8 cellular contexts compared by ENCODE assay signal in genomic region chr10:99845837-99846382, GRCh38.
A peak's percentile ranks its signal among the peaks of the same experiment; 100 is the strongest.
DNase-seq lines count a peak whose midpoint lies in the region; ATAC-seq, FAIRE-seq and TF ChIP-seq lines count a peak whose summit lies in the region.

No MANE protein-coding gene starts in this region.

- no peaks in the 10 kb centered on the region for H3K4me1 ChIP-seq in CD8-positive, alpha-beta T cell (ENCODE audit: insufficient read depth, low read length)
- peaks cover 0 to 2% (median 0%) of the 10 kb centered on the region in 3 donors for H3K4me1 ChIP-seq in pancreas
- H3K4me1 ChIP-seq in tibial nerve, result peaks cover 0 to 12% (median 2%) of the 10 kb centered on the region in 4 donors

- peak; percentile 84 for ATAC-seq in CD8-positive, alpha-beta T cell
- ATAC-seq in GM21360 (IDR thresholded peaks at IDR 0.05; ENCODE audit: unreplicated experiment), result peak; percentile 56
- ATAC-seq in pancreas, result peak; percentile 90 to 99 (median 97)

- CTCF ChIA-PET in CD8-positive, alpha-beta T cell (lab: Charles Lee), result interaction anchor here (0.6 to 9.0 kb wide), 53 partner anchors 8 to 673 kb away, joined by 3 to 256 read pairs (median 4); partner anchors contain the start of gene DNMBP
- CTCF ChIA-PET in activated naive CD4-positive, alpha-beta T cell treated with anti-CD3 and anti-CD28 coated beads, Interleukin-2, amount 10 ng/mL, durations not matched to agents 7 days and 5 days (lab: Charles Lee), result interaction anchor here (0.6 to 11.5 kb wide), 48 partner anchors 8 to 586 kb away, joined by 3 to 177 read pairs (median 4); partner anchors contain the start of genes COX15, CUTC and DNMBP

- H3K36me3 ChIP-seq in CD8-positive, alpha-beta T cell (ENCODE audit: insufficient read depth, low read length), result no peaks in the 10 kb centered on the region
- H3K36me3 ChIP-seq in pancreas (no peaks in the 10 kb centered on the region), tibial nerve (no peaks in the 10 kb centered on the region)

- H3K27ac ChIP-seq in CD8-positive, alpha-beta T cell (ENCODE audit: low read depth, low read length), result no peak overlapping the region
- H3K27ac ChIP-seq in pancreas, result no peak overlapping the region
- peak overlapping the region in 2 of 4 donors; percentile 37 to 63 for H3K27ac ChIP-seq in tibial nerve

- peak overlapping the region; percentile 30 for H3K4me3 Mint-ChIP-seq in CD8-positive, alpha-beta T cell
- no peak overlapping the region for H3K4me3 Mint-ChIP-seq in activated naive CD4-positive, alpha-beta T cell treated with anti-CD3 and anti-CD28 coated beads, Interleukin-2, amount 10 ng/mL, durations not matched to agents 7 days and 5 days

- peaks cover 2% of the 10 kb centered on the region for H3K36me3 Mint-ChIP-seq in CD8-positive, alpha-beta T cell
- H3K36me3 Mint-ChIP-seq in activated naive CD4-positive, alpha-beta T cell treated with anti-CD3 and anti-CD28 coated beads, Interleukin-2, amount 10 ng/mL, durations not matched to agents 7 days and 5 days, result no peaks in the 10 kb centered on the region

- no peaks in the 10 kb centered on the region for H3K27me3 ChIP-seq in CD8-positive, alpha-beta T cell (ENCODE audit: insufficient read depth, low read length)
- H3K27me3 ChIP-seq in pancreas (no peaks in the 10 kb centered on the region), tibial nerve (no peaks in the 10 kb centered on the region)

- WGBS in pancreas, 2 donors, result 8 to 11% methylated on average over 18 of the region's 18 CpGs
- WGBS in tibial nerve, 2 donors, result 4 to 9% methylated on average over 18 of the region's 18 CpGs

- no peaks in the 10 kb centered on the region for H3K9me3 ChIP-seq in CD8-positive, alpha-beta T cell (ENCODE audit: low read length)
- no peaks in the 10 kb centered on the region for H3K9me3 ChIP-seq in pancreas
- H3K9me3 ChIP-seq in tibial nerve, result no peaks in the 10 kb centered on the region

- no peaks in the 10 kb centered on the region for H3K9me3 Mint-ChIP-seq in CD8-positive, alpha-beta T cell
- H3K9me3 Mint-ChIP-seq in activated naive CD4-positive, alpha-beta T cell treated with anti-CD3 and anti-CD28 coated beads, Interleukin-2, amount 10 ng/mL, durations not matched to agents 7 days and 5 days, result no peaks in the 10 kb centered on the region

- FAIRE-seq in pancreas (lab: Jason Lieb, UNC), result no peak

- peak in 1 of 2 donors; percentile 64 for TF ChIP-seq EP300 in tibial nerve (IDR thresholded peaks at IDR 0.05)

- H3K4me3 ChIP-seq in CD8-positive, alpha-beta T cell (ENCODE audit: low read depth, low read length), result no peak overlapping the region
- H3K4me3 ChIP-seq in pancreas (peak overlapping the region in 1 of 4 donors; percentile 24), tibial nerve (peak overlapping the region in 2 of 4 donors; percentile 22 to 34)

- no peak for TF ChIP-seq POLR2A in tibial nerve (IDR thresholded peaks at IDR 0.05)

- no peaks in the 10 kb centered on the region for H3K27me3 Mint-ChIP-seq in CD8-positive, alpha-beta T cell (ENCODE audit: low read depth)
- H3K27me3 Mint-ChIP-seq in activated naive CD4-positive, alpha-beta T cell treated with anti-CD3 and anti-CD28 coated beads, Interleukin-2, amount 10 ng/mL, durations not matched to agents 7 days and 5 days, result peaks cover 9% of the 10 kb centered on the region

- H3K27ac Mint-ChIP-seq in CD8-positive, alpha-beta T cell, result no peak overlapping the region
- no peak overlapping the region for H3K27ac Mint-ChIP-seq in activated naive CD4-positive, alpha-beta T cell treated with anti-CD3 and anti-CD28 coated beads, Interleukin-2, amount 10 ng/mL, durations not matched to agents 7 days and 5 days

- intact Hi-C loops in CD8-positive, alpha-beta T cell (cut with DNase I, micrococcal nuclease), result loop anchor here (1.0 to 10.0 kb wide), 4 partner anchors 164 to 663 kb away; no protein-coding TSS in a partner anchor
- intact Hi-C loops in pancreas (cut with DNase I), result loop anchor here (2.0 to 10.0 kb wide), 3 partner anchors 197 to 201 kb away; no protein-coding TSS in a partner anchor

- POLR2A ChIA-PET in CD8-positive, alpha-beta T cell (lab: Charles Lee), result interaction anchor here (0.7 to 2.4 kb wide), 3 partner anchors 163 to 200 kb away, joined by 3 to 7 read pairs (median 7); partner anchors contain the start of gene DNMBP

- DNase-seq in CD8-positive, alpha-beta T cell, result peak; percentile 28 to 79 (median 68)
- peak; percentile 89 for DNase-seq in M059J (ENCODE audit: low read depth)
- peak; percentile 83 for DNase-seq in SK-N-DZ (ENCODE audit: low spot score)
- peak; percentile 79 for DNase-seq in activated naive CD4-positive, alpha-beta T cell treated with anti-CD3 and anti-CD28 coated beads, Interleukin-2, amount 10 ng/mL, durations not matched to agents 7 days and 5 days
- DNase-seq in glomerular visceral epithelial cell (ENCODE audit: extremely low spot score), result peak; percentile 88
- DNase-seq in pancreas, result peak in 5 of 6 donors; percentile 65 to 81 (median 67)
- peak; percentile 74 to 94 for DNase-seq in tibial nerve (ENCODE audit: low spot score in 2 of 2)

- H3K4me1 Mint-ChIP-seq in CD8-positive, alpha-beta T cell (ENCODE audit: low read depth), result peaks cover 7% of the 10 kb centered on the region
- peaks cover 9% of the 10 kb centered on the region for H3K4me1 Mint-ChIP-seq in activated naive CD4-positive, alpha-beta T cell treated with anti-CD3 and anti-CD28 coated beads, Interleukin-2, amount 10 ng/mL, durations not matched to agents 7 days and 5 days

- peak; percentile 94 for TF ChIP-seq CTCF in CD8-positive, alpha-beta T cell (IDR thresholded peaks at IDR 0.05)
- TF ChIP-seq CTCF in pancreas (IDR thresholded peaks at IDR 0.05) (peak; percentile 78 to 95 (median 90)), tibial nerve (IDR thresholded peaks at IDR 0.05) (peak; percentile 81 to 95 (median 93))
